Comparison of ENCODE assay signal across 25 cellular contexts in genomic region chr7:149471289-149471953, GRCh38.
"Had no signal": no experiment of that assay in that cellular context is flagged by ENCODE, and none has a peak within 500 bp of the region (broad histone marks: within the 10 kb centered on the region; RNA-seq: fewer than 3 reads in every experiment).

No MANE protein-coding gene starts in this region.

- H3K4me1 ChIP-seq: gastrocnemius medialis, neural progenitor cell, psoas muscle, tibial nerve, upper lobe of right lung, uterus had no signal

- FAIRE-seq: endometrium, kidney had no signal

- H3K4me1 Mint-ChIP-seq: memory B cell; nephron; neural progenitor cell; stimulated activated naive B cell treated with anti-CD40 and anti-IgM and Interleukin-4, amounts not matched to agents 10 μg/mL and 1 μg/mL and 100 μg/mL, for 72 hours had no signal

- DNase-seq: cortex of kidney; effector memory CD8-positive, alpha-beta T cell; foreskin fibroblast; gastrocnemius medialis; kidney; mucosa of descending colon; ovary; psoas muscle; right cardiac atrium; stimulated activated CD4-positive, alpha-beta T cell treated with anti-CD3 and anti-CD28 coated beads, Interleukin-15, amount 100 ng/mL, for 24 hours; stimulated activated CD4-positive, alpha-beta T cell treated with anti-CD3 and anti-CD28 coated beads, Interleukin-2, amount 100 ng/mL, for 48 hours; stimulated activated naive B cell treated with anti-CD40 and anti-IgM and Interleukin-4, amounts not matched to agents 10 μg/mL and 1 μg/mL and 100 μg/mL, for 72 hours; upper lobe of right lung; uterus had no signal

- H3K27me3 Mint-ChIP-seq: effector memory CD8-positive, alpha-beta T cell; memory B cell had no signal

- H3K4me3 Mint-ChIP-seq: effector memory CD8-positive, alpha-beta T cell; memory B cell; naive thymus-derived CD4-positive, alpha-beta T cell; nephron; neural progenitor cell; stimulated activated naive CD8-positive, alpha-beta T cell treated with anti-CD3 and anti-CD28 coated beads, Interleukin-15, Interleukin-2, amounts not matched to agents 100 ng/mL and 50 ng/mL, for 24 hours had no signal

- H3K9me3 Mint-ChIP-seq: effector memory CD8-positive, alpha-beta T cell; stimulated activated naive CD8-positive, alpha-beta T cell treated with anti-CD3 and anti-CD28 coated beads, Interleukin-15, Interleukin-2, amounts not matched to agents 100 ng/mL and 50 ng/mL, for 24 hours had no signal

- H2AFZ ChIP-seq: neural progenitor cell had no signal

- H3K36me3 ChIP-seq: neural progenitor cell, ovary, uterus had no signal

- H3K27ac ChIP-seq: gastrocnemius medialis, neural progenitor cell, ovary, psoas muscle, skin epidermis, thoracic aorta, tibial nerve, upper lobe of right lung, uterus had no signal

- H3K9ac ChIP-seq: neural progenitor cell had no signal

- H3K27me3 ChIP-seq: gastrocnemius medialis, neural progenitor cell, ovary, tibial nerve, upper lobe of right lung, uterus had no signal

- ATAC-seq: effector memory CD8-positive, alpha-beta T cell; gastrocnemius medialis; left lobe of liver; mucosa of descending colon; naive thymus-derived CD4-positive, alpha-beta T cell; psoas muscle; right cardiac atrium; stimulated activated naive B cell treated with anti-CD40 and anti-IgM and Interleukin-4, amounts not matched to agents 10 μg/mL and 1 μg/mL and 100 μg/mL, for 72 hours; upper lobe of right lung had no signal

- H3K4me2 ChIP-seq: neural progenitor cell had no signal

- H3K27ac Mint-ChIP-seq: effector memory CD8-positive, alpha-beta T cell; memory B cell; nephron; neural progenitor cell; stimulated activated naive B cell treated with anti-CD40 and anti-IgM and Interleukin-4, amounts not matched to agents 10 μg/mL and 1 μg/mL and 100 μg/mL, for 72 hours; stimulated activated naive CD8-positive, alpha-beta T cell treated with anti-CD3 and anti-CD28 coated beads, Interleukin-15, Interleukin-2, amounts not matched to agents 100 ng/mL and 50 ng/mL, for 24 hours had no signal

- H3K4me3 ChIP-seq: gastrocnemius medialis, lung, mucosa of descending colon, neural progenitor cell, ovary, psoas muscle, skin epidermis, thoracic aorta, tibial nerve, upper lobe of right lung, uterus had no signal

- H3K9me3 ChIP-seq: gastrocnemius medialis, mucosa of descending colon, ovary, psoas muscle, thoracic aorta, upper lobe of right lung, uterus had no signal
